In the genomic region with DNA sequence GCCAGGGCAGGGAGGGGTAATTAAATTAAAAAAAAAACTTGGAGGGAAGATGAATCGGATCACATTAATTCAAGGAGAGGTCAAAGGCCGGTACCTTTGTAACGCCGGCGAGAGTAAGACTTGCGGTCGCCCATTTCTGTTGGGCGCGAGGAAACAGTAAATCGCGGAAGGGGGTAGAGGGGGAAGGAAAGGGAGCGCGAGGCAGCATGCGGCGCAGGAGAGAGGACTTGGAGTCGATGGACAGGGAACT, we compare ENCODE assay signal across 8 cellular contexts.
DNase-seq lines count a peak whose midpoint lies in the region; ATAC-seq and TF ChIP-seq lines count a peak whose summit lies in the region.

No MANE protein-coding gene starts in this region.

- TF ChIP-seq CTCF in GM12864 (IDR thresholded peaks at IDR 0.05; ENCODE audit: low read depth, low read length, missing control alignments) (no peak), fibroblast of mammary gland (conservative IDR thresholded peaks at IDR 0.05; ENCODE audit: control insufficient read depth, insufficient read depth, low read depth, low read length) (no peak)

- ATAC-seq in SK-N-SH treated with all-trans-retinoic acid at 6 μM for 48 hours (no peak), GM21526 (IDR thresholded peaks at IDR 0.05; ENCODE audit: low FRiP score, unreplicated experiment) (no peak)

- H3K4me3 ChIP-seq in GM12864 (ENCODE audit: low read depth, low read length) (peak overlapping the region; percentile 85), fibroblast of mammary gland (ENCODE audit: control insufficient read depth, low read depth, low read length) (peak overlapping the region; percentile 93)

- DNase-seq in GM12864 (ENCODE audit: low read depth) (no peak), fibroblast of mammary gland (ENCODE audit: low read depth) (no peak), retina (peak; percentile 91), NCI-H510A (lab: John Stamatoyannopoulos, UW) (no peak), AG20443 (ENCODE audit: low spot score) (no peak), NCI-H2081 treated with DMSO at 0.1 percent for 48 hours (lab: John Stamatoyannopoulos, UW) (no peak)

TF ChIP-seq in SK-N-SH treated with all-trans-retinoic acid at 6 μM for 48 hours, 23 proteins besides CTCF, POLR2A, EP300 and RAD21:
- TF ChIP-seq ZFP3 (CRISPR knock-in tag; IDR thresholded peaks at IDR 0.05) (peak; percentile 14; the same call in 1 of the 2 replicates), CSDC2 (CRISPR knock-in tag; IDR thresholded peaks at IDR 0.05) (no peak), CREB5 (CRISPR knock-in tag; IDR thresholded peaks at IDR 0.05; ENCODE audit: low read depth) (no peak), TCF4 (CRISPR knock-in tag; IDR thresholded peaks at IDR 0.05; ENCODE audit: borderline replicate concordance) (no peak), SNAI2 (CRISPR knock-in tag; IDR thresholded peaks at IDR 0.05) (no peak), POU6F1 (CRISPR knock-in tag; IDR thresholded peaks at IDR 0.05; ENCODE audit: borderline replicate concordance, low read depth) (peak; percentile 19; the same call in 1 of the 2 replicates)
- TF ChIP-seq, protein P1, sequence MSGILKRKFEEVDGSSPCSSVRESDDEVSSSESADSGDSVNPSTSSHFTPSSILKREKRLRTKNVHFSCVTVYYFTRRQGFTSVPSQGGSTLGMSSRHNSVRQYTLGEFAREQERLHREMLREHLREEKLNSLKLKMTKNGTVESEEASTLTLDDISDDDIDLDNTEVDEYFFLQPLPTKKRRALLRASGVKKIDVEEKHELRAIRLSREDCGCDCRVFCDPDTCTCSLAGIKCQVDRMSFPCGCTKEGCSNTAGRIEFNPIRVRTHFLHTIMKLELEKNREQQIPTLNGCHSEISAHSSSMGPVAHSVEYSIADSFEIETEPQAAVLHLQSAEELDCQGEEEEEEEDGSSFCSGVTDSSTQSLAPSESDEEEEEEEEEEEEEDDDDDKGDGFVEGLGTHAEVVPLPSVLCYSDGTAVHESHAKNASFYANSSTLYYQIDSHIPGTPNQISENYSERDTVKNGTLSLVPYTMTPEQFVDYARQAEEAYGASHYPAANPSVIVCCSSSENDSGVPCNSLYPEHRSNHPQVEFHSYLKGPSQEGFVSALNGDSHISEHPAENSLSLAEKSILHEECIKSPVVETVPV (CRISPR knock-in tag; IDR thresholded peaks at IDR 0.05), result no peak
